ENCODE assay signal across 13 cellular contexts in genomic region chr20:49687595-49688567, GRCh38. TPM values are rescaled to one million over a fixed set of nuclear protein-coding genes. Genes with fewer than 3 reads are reported as not detected.
A peak's percentile ranks its signal among the peaks of the same experiment; 100 is the strongest.
DNase-seq lines count a peak whose midpoint lies in the region; ATAC-seq and TF ChIP-seq lines count a peak whose summit lies in the region.
"Had no signal": no experiment of that assay in that cellular context is flagged by ENCODE, and none has a peak within 500 bp of the region (broad histone marks: within the 10 kb centered on the region; RNA-seq: fewer than 3 reads in every experiment).

No MANE protein-coding gene starts in this region.

- ATAC-seq in HG03378 (IDR thresholded peaks at IDR 0.05; ENCODE audit: unreplicated experiment) (peak; percentile 48), body of pancreas (no peak), upper lobe of right lung (no peak)

- H3K79me2 ChIP-seq in ACC112 (ENCODE audit: control insufficient read depth, insufficient read depth, low read length, unreplicated experiment), result peaks cover 92% of the 10 kb centered on the region
- H3K79me2 ChIP-seq in GM23248 (ENCODE audit: insufficient read depth), result peaks cover 100% of the 10 kb centered on the region

- H3K4me3 ChIP-seq in ACC112 (ENCODE audit: low read depth, low read length), result no peak overlapping the region
- no peak overlapping the region for H3K4me3 ChIP-seq in body of pancreas
- H3K4me3 ChIP-seq in upper lobe of right lung, result no peak overlapping the region
- no peak overlapping the region for H3K4me3 ChIP-seq in GM23248

- DNase-seq in body of pancreas (no peak), midbrain (lab: John Stamatoyannopoulos, UW) (peak; percentile 50), upper lobe of right lung (no peak), kidney tubule cell (ENCODE audit: low spot score) (no peak), GM23248 (no peak), LoVo (ENCODE audit: low spot score) (no peak)
- DNase-seq: activated CD4-positive, alpha-beta T cell treated with anti-CD3 and anti-CD28 coated beads, Interleukin-2, amount 50 U/mL, for 4 hours; activated naive CD8-positive, alpha-beta T cell treated with anti-CD3 and anti-CD28 coated beads, Interleukin-2, amount 10 ng/mL, durations not matched to agents 7 days and 5 days; NCI-H2171 treated with DMSO at 0.1 percent for 48 hours; Right ventricle myocardium superior; stimulated activated CD4-positive, alpha-beta T cell treated with anti-CD3 and anti-CD28 coated beads, Interleukin-4, amount 100 ng/mL, for 4 hours had no signal

- no peaks in the 10 kb centered on the region for H3K9me2 ChIP-seq in GM23248 (ENCODE audit: insufficient read depth)

- no peak for TF ChIP-seq POLR2A in body of pancreas (IDR thresholded peaks at IDR 0.05)

- H3F3A ChIP-seq in GM23248 (ENCODE audit: insufficient read depth), result peaks cover 26% of the 10 kb centered on the region

- no peak overlapping the region for H2AFZ ChIP-seq in ACC112 (ENCODE audit: low read length, unreplicated experiment)
- H2AFZ ChIP-seq in GM23248, result no peak overlapping the region

- no peaks in the 10 kb centered on the region for H3K9me3 ChIP-seq in body of pancreas
- no peaks in the 10 kb centered on the region for H3K9me3 ChIP-seq in upper lobe of right lung
- H3K9me3 ChIP-seq in GM23248 (ENCODE audit: low read depth), result no peaks in the 10 kb centered on the region

- intact Hi-C loops in body of pancreas (cut with DNase I) (no loop called here), upper lobe of right lung (cut with DNase I) (no loop called here)

- H3K4me2 ChIP-seq in GM23248 (ENCODE audit: unreplicated experiment), result no peak overlapping the region

- 0 out of 2 replicates have a peak overlapping the region, but pooled peaks have one; percentile 11 for H3K27ac ChIP-seq in ACC112 (ENCODE audit: low read depth, low read length)
- H3K27ac ChIP-seq in body of pancreas, result peak overlapping the region in 3 of 4 donors; percentile 44 to 95 (median 53)
- H3K27ac ChIP-seq in upper lobe of right lung, result no peak overlapping the region
- no peak overlapping the region for H3K27ac ChIP-seq in GM23248

- H4K20me1 ChIP-seq in GM23248 (ENCODE audit: insufficient read depth), result peaks cover 8% of the 10 kb centered on the region; the same call in 1 of the 2 replicates

- H3K9ac ChIP-seq in GM23248, result no peak overlapping the region

- H3K4me1 ChIP-seq in ACC112 (ENCODE audit: control insufficient read depth, insufficient read depth, low read length, unreplicated experiment) (peaks cover 52% of the 10 kb centered on the region), body of pancreas (peaks cover 77% of the 10 kb centered on the region), upper lobe of right lung (peaks cover 50% of the 10 kb centered on the region), GM23248 (ENCODE audit: insufficient read depth) (peaks cover 39% of the 10 kb centered on the region)

- WGBS in body of pancreas, 2 donors, result 61 to 64% methylated on average over 4 of the region's 4 CpGs
- WGBS in GM23248 (ENCODE audit: low coverage in 1 of 2, low lambda C conversion rate in 2 of 2, missing lambda C conversion rate in 2 of 2), 2 experiments, result 66 to 72% methylated on average over 4 of the region's 4 CpGs

- TF ChIP-seq CTCF in body of pancreas (IDR thresholded peaks at IDR 0.05), result no peak
- TF ChIP-seq CTCF in upper lobe of right lung (IDR thresholded peaks at IDR 0.05), result no peak

- H3K27me3 ChIP-seq in ACC112 (ENCODE audit: insufficient read depth, low read length), result no peaks in the 10 kb centered on the region
- no peaks in the 10 kb centered on the region for H3K27me3 ChIP-seq in body of pancreas
- no peaks in the 10 kb centered on the region for H3K27me3 ChIP-seq in upper lobe of right lung
- no peaks in the 10 kb centered on the region for H3K27me3 ChIP-seq in GM23248 (replicated peaks; ENCODE audit: insufficient read depth)

- no peaks in the 10 kb centered on the region for H3K36me3 ChIP-seq in ACC112 (ENCODE audit: insufficient read depth, low read length)
- no peaks in the 10 kb centered on the region for H3K36me3 ChIP-seq in body of pancreas (replicated peaks in 1 of 2; ENCODE audit: insufficient read depth in 1 of 2, low read depth in 2 of 2)
- H3K36me3 ChIP-seq in upper lobe of right lung, result no peaks in the 10 kb centered on the region
- no peaks in the 10 kb centered on the region for H3K36me3 ChIP-seq in GM23248 (ENCODE audit: low read depth)

- in situ Hi-C loops in GM23248 (cut with MboI), result no loop called here

RNA-seq across cellular contexts. Expression of gene B4GALT5, which starts 25.8 kb away (rescaled TPM):
- total RNA-seq in body of pancreas (10 to 100 TPM in 1 of 2 donors, 1 to 10 TPM in 1; 9.3 to 12.2 TPM), upper lobe of right lung (46.1 TPM)
- 15.9 and 16.9 TPM in 2 replicates for total RNA-seq in GM23248 (2014; rRNA removed; shearing (Covaris generic))
- polyA plus RNA-seq in GM23248 (2016; fragmentation: Nextera tagmentation; extraction: Ambion mirVana), result 4.2 and 4.5 TPM in 2 replicates

Comparison
In these comparisons a context has a peak if more than half of its experiments do, and no peak if none do; other contexts are left out.
1. H3K27ac ChIP-seq: peak in ACC112 (single experiment) and body of pancreas (3 of 4); none in upper lobe of right lung (single experiment) and GM23248 (single experiment).